Comparison of ENCODE assay signal across 1 cellular context in genomic region chr1:178576841-178577240, GRCh38.
TF ChIP-seq lines count a peak whose summit lies in the region.

No MANE protein-coding gene starts in this region.

TF ChIP-seq in GM23338, 12 proteins besides CTCF, POLR2A, EP300 and RAD21 (continued from another document):
- TF ChIP-seq REST (IDR thresholded peaks at IDR 0.05; ENCODE audit: unreplicated experiment) (no peak), EZH2phosphoT487 (IDR thresholded peaks at IDR 0.05; ENCODE audit: unreplicated experiment) (no peak), CREB1 (CRISPR knock-in tag; IDR thresholded peaks at IDR 0.05; ENCODE audit: low read depth) (no peak)
